25 cellular contexts compared by ENCODE assay signal in genomic region chr4:8739820-8740665, GRCh38.
DNase-seq lines count a peak whose midpoint lies in the region; ATAC-seq and TF ChIP-seq lines count a peak whose summit lies in the region.
"Had no signal": no experiment of that assay in that cellular context is flagged by ENCODE, and none has a peak within 500 bp of the region (broad histone marks: within the 10 kb centered on the region; RNA-seq: fewer than 3 reads in every experiment).

No MANE protein-coding gene starts in this region.

- H3K4me3 Mint-ChIP-seq in activated CD8-positive, alpha-beta memory T cell treated with anti-CD3 and anti-CD28 coated beads, Interleukin-2, amount 10 ng/mL, durations not matched to agents 7 days and 5 days = no peak overlapping the region
- H3K4me3 Mint-ChIP-seq: activated naive CD4-positive, alpha-beta T cell treated with anti-CD3 and anti-CD28 coated beads, Interleukin-2, amount 50 U/mL, for 24 hours; activated T-cell treated with anti-CD3 and anti-CD28 coated beads, Interleukin-2, amount 50 U/mL, for 72 hours; B cell; dendritic cell treated with granulocyte-macrophage colony-stimulating factor and Interleukin-4, amounts not matched to agents 40 ng/mL and 50 ng/mL, for 4 days; neural crest cell; stimulated activated naive CD8-positive, alpha-beta T cell treated with anti-CD3 and anti-CD28 coated beads, Interleukin-15, Interleukin-2, amounts not matched to agents 100 ng/mL and 50 ng/mL, for 24 hours had no signal

- no peak overlapping the region for H3K9ac ChIP-seq in mesendoderm (ENCODE audit: low read length)

- H3K36me3 Mint-ChIP-seq in activated CD8-positive, alpha-beta memory T cell treated with anti-CD3 and anti-CD28 coated beads, Interleukin-2, amount 10 ng/mL, durations not matched to agents 7 days and 5 days = no peaks in the 10 kb centered on the region
- H3K36me3 Mint-ChIP-seq: activated naive CD4-positive, alpha-beta T cell treated with anti-CD3 and anti-CD28 coated beads, Interleukin-2, amount 50 U/mL, for 24 hours had no signal

- H3K4me1 ChIP-seq in mesendoderm (ENCODE audit: control insufficient read depth, low read depth, low read length) = no peaks in the 10 kb centered on the region
- no peaks in the 10 kb centered on the region for H3K4me1 ChIP-seq in upper lobe of right lung
- H3K4me1 ChIP-seq: psoas muscle, tibial artery had no signal

- H3K18ac ChIP-seq in mesendoderm (ENCODE audit: low read length) = no peak overlapping the region

- no peak for TF ChIP-seq CTCF in upper lobe of right lung (IDR thresholded peaks at IDR 0.05)

- no peak overlapping the region for H2BK120ac ChIP-seq in mesendoderm (ENCODE audit: low read depth, low read length)

- H3K27ac Mint-ChIP-seq in activated CD8-positive, alpha-beta memory T cell treated with anti-CD3 and anti-CD28 coated beads, Interleukin-2, amount 10 ng/mL, durations not matched to agents 7 days and 5 days = no peak overlapping the region
- H3K27ac Mint-ChIP-seq: activated naive CD4-positive, alpha-beta T cell treated with anti-CD3 and anti-CD28 coated beads, Interleukin-2, amount 50 U/mL, for 24 hours; activated T-cell treated with anti-CD3 and anti-CD28 coated beads, Interleukin-2, amount 50 U/mL, for 72 hours; B cell; dendritic cell treated with granulocyte-macrophage colony-stimulating factor and Interleukin-4, amounts not matched to agents 40 ng/mL and 50 ng/mL, for 4 days; stimulated activated naive CD8-positive, alpha-beta T cell treated with anti-CD3 and anti-CD28 coated beads, Interleukin-15, Interleukin-2, amounts not matched to agents 100 ng/mL and 50 ng/mL, for 24 hours had no signal

- no peaks in the 10 kb centered on the region for H3K4me1 Mint-ChIP-seq in activated CD8-positive, alpha-beta memory T cell treated with anti-CD3 and anti-CD28 coated beads, Interleukin-2, amount 10 ng/mL, durations not matched to agents 7 days and 5 days
- H3K4me1 Mint-ChIP-seq: activated naive CD4-positive, alpha-beta T cell treated with anti-CD3 and anti-CD28 coated beads, Interleukin-2, amount 50 U/mL, for 24 hours; B cell; neural crest cell had no signal

- H3K27me3 Mint-ChIP-seq in activated CD8-positive, alpha-beta memory T cell treated with anti-CD3 and anti-CD28 coated beads, Interleukin-2, amount 10 ng/mL, durations not matched to agents 7 days and 5 days = no peaks in the 10 kb centered on the region
- H3K27me3 Mint-ChIP-seq: dendritic cell treated with granulocyte-macrophage colony-stimulating factor and Interleukin-4, amounts not matched to agents 40 ng/mL and 50 ng/mL, for 4 days; stimulated activated naive CD8-positive, alpha-beta T cell treated with anti-CD3 and anti-CD28 coated beads, Interleukin-15, Interleukin-2, amounts not matched to agents 100 ng/mL and 50 ng/mL, for 24 hours had no signal

- no peak overlapping the region for H2BK5ac ChIP-seq in mesendoderm (ENCODE audit: low read length)

- H2AK5ac ChIP-seq in mesendoderm (ENCODE audit: low read length) = no peak overlapping the region

- H3K56ac ChIP-seq in mesendoderm (ENCODE audit: low read length) = peak overlapping the region; percentile 25

- no peak overlapping the region for H3K4ac ChIP-seq in mesendoderm (ENCODE audit: low read depth, low read length)

- DNase-seq in activated CD8-positive, alpha-beta memory T cell treated with anti-CD3 and anti-CD28 coated beads for 24 hours = peak; percentile 40
- no peak for DNase-seq in activated CD8-positive, alpha-beta memory T cell treated with anti-CD3 and anti-CD28 coated beads, Interleukin-2, amount 50 U/mL, for 4 hours
- peak; percentile 18 for DNase-seq in activated CD8-positive, alpha-beta memory T cell treated with anti-CD3 and anti-CD28 coated beads, Interleukin-2, amount 10 ng/mL, durations not matched to agents 7 days and 5 days
- DNase-seq in mesendoderm = peak; percentile 9
- peak; percentile 53 for DNase-seq in upper lobe of right lung
- no peak for DNase-seq in activated CD4-positive, alpha-beta T cell treated with anti-CD3 and anti-CD28 coated beads, Interleukin-2, amount 50 U/mL, for 4 hours
- DNase-seq in inferior parietal cortex (ENCODE audit: extremely low spot score) = no peak
- DNase-seq: activated T-cell treated with anti-CD3 and anti-CD28 coated beads, Interleukin-2, amount 50 U/mL, for 72 hours; DND-41; IMR-90; NCI-H1417 treated with DMSO at 0.1 percent for 48 hours; NCI-H2107; NCI-H524; psoas muscle; small intestine; stimulated activated CD4-positive, alpha-beta T cell treated with anti-CD3 and anti-CD28 coated beads, Interleukin-4, amount 100 ng/mL, for 24 hours; T-helper 9 cell had no signal

- H4K8ac ChIP-seq in mesendoderm (ENCODE audit: low read depth, low read length) = no peak overlapping the region

- no peaks in the 10 kb centered on the region for H3K79me2 ChIP-seq in mesendoderm (ENCODE audit: control insufficient read depth, insufficient read depth, low read length)

- H3K79me1 ChIP-seq in mesendoderm (ENCODE audit: low read length) = no peaks in the 10 kb centered on the region

- no peaks in the 10 kb centered on the region for H3K36me3 ChIP-seq in mesendoderm (ENCODE audit: control insufficient read depth, insufficient read depth, low read length)
- H3K36me3 ChIP-seq in upper lobe of right lung = no peaks in the 10 kb centered on the region
- H3K36me3 ChIP-seq: tibial artery had no signal

- intact Hi-C loops in upper lobe of right lung (cut with DNase I) = no loop called here

- no CpG with 5 or more reads among the region's 23 CpGs for WGBS in mesendoderm (ENCODE audit: extremely low coverage, insufficient coverage, low lambda C conversion rate)

- H3K23ac ChIP-seq in mesendoderm (ENCODE audit: low read length) = no peak overlapping the region

- no peak overlapping the region for H2BK15ac ChIP-seq in mesendoderm (replicated peaks; ENCODE audit: low read depth)

- no peak for ATAC-seq in activated CD8-positive, alpha-beta memory T cell treated with anti-CD3 and anti-CD28 coated beads, Interleukin-2, amount 10 ng/mL, durations not matched to agents 7 days and 5 days
- ATAC-seq in upper lobe of right lung (no peak), HG02571 (IDR thresholded peaks at IDR 0.05; ENCODE audit: unreplicated experiment) (no peak)
- ATAC-seq: activated CD4-positive, CD25-positive, alpha-beta regulatory T cell treated with anti-CD3 and anti-CD28 coated beads, Interleukin-2, amount 50 U/mL, for 24 hours; activated T-cell treated with anti-CD3 and anti-CD28 coated beads, Interleukin-2, amount 50 U/mL, for 72 hours; psoas muscle had no signal

- H3K27ac ChIP-seq in mesendoderm (ENCODE audit: low read depth, low read length) (no peak overlapping the region), upper lobe of right lung (no peak overlapping the region)
- H3K27ac ChIP-seq: psoas muscle, tibial artery had no signal

- no peak overlapping the region for H4K5ac ChIP-seq in mesendoderm (ENCODE audit: low read length)

- no peaks in the 10 kb centered on the region for H3K27me3 ChIP-seq in mesendoderm (ENCODE audit: insufficient read depth, low read length, poor library complexity)
- H3K27me3 ChIP-seq in upper lobe of right lung = no peaks in the 10 kb centered on the region

- no peaks in the 10 kb centered on the region for H3K9me3 Mint-ChIP-seq in activated CD8-positive, alpha-beta memory T cell treated with anti-CD3 and anti-CD28 coated beads, Interleukin-2, amount 10 ng/mL, durations not matched to agents 7 days and 5 days (ENCODE audit: low read depth)
- H3K9me3 Mint-ChIP-seq: activated naive CD4-positive, alpha-beta T cell treated with anti-CD3 and anti-CD28 coated beads, Interleukin-2, amount 50 U/mL, for 24 hours; activated T-cell treated with anti-CD3 and anti-CD28 coated beads, Interleukin-2, amount 50 U/mL, for 72 hours; dendritic cell treated with granulocyte-macrophage colony-stimulating factor and Interleukin-4, amounts not matched to agents 40 ng/mL and 50 ng/mL, for 4 days; stimulated activated naive CD8-positive, alpha-beta T cell treated with anti-CD3 and anti-CD28 coated beads, Interleukin-15, Interleukin-2, amounts not matched to agents 100 ng/mL and 50 ng/mL, for 24 hours had no signal

- H3K4me2 ChIP-seq in mesendoderm (ENCODE audit: low read length) = no peak overlapping the region

- CTCF ChIA-PET in activated CD8-positive, alpha-beta memory T cell treated with anti-CD3 and anti-CD28 coated beads, Interleukin-2, amount 10 ng/mL, durations not matched to agents 7 days and 5 days (lab: Charles Lee) = no interaction called here

- no peak overlapping the region for H3K4me3 ChIP-seq in mesendoderm (ENCODE audit: low read length)
- H3K4me3 ChIP-seq in upper lobe of right lung = no peak overlapping the region
- H3K4me3 ChIP-seq: psoas muscle, tibial artery had no signal

- no peaks in the 10 kb centered on the region for H3K9me3 ChIP-seq in upper lobe of right lung
- H3K9me3 ChIP-seq: psoas muscle, tibial artery had no signal

Comparison
In these comparisons a context has a peak if more than half of its experiments do, and no peak if none do; other contexts are left out.
1. DNase-seq: peak in activated CD8-positive, alpha-beta memory T cell treated with anti-CD3 and anti-CD28 coated beads for 24 hours (single experiment), activated CD8-positive, alpha-beta memory T cell treated with anti-CD3 and anti-CD28 coated beads, Interleukin-2, amount 10 ng/mL, durations not matched to agents 7 days and 5 days (single experiment), mesendoderm (single experiment) and upper lobe of right lung (single experiment); none in activated CD8-positive, alpha-beta memory T cell treated with anti-CD3 and anti-CD28 coated beads, Interleukin-2, amount 50 U/mL, for 4 hours (single experiment), activated CD4-positive, alpha-beta T cell treated with anti-CD3 and anti-CD28 coated beads, Interleukin-2, amount 50 U/mL, for 4 hours (0 of 2) and inferior parietal cortex (single experiment).